ENCODE assay signal across 2 cellular contexts in the genomic region with DNA sequence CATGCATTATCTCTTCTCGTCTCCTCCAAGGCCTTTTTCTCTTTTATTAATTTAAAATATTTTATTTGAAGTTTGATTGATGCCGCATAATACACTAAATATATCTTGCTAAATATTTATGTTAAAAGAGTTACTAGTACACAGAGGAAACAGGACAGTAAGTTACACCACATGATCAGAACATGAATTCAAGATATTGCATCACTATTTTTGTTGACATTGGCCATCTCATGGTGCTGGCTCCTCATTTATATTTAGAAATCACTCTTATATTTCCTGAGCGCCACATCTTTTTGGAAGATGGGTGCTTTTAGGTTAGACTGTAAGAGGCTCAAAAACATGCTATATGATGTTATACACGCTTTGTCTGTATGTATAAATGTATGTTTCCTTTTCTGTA.
TF ChIP-seq lines count a peak whose summit lies in the region.

No MANE protein-coding gene starts in this region.

TF ChIP-seq in IMR-90, 13 proteins besides CTCF, POLR2A, EP300 and RAD21:
- peak; percentile 75 for TF ChIP-seq CEBPB (IDR thresholded peaks at IDR 0.05; ENCODE audit: low read depth, low read length)
- TF ChIP-seq BHLHE40 (IDR thresholded peaks at IDR 0.05; ENCODE audit: low read depth, low read length) = no peak
- TF ChIP-seq MXI1 (IDR thresholded peaks at IDR 0.05; ENCODE audit: borderline replicate concordance, low read depth, low read length) = no peak
- no peak for TF ChIP-seq SMC3 (IDR thresholded peaks at IDR 0.05; ENCODE audit: low read depth, low read length)

TF ChIP-seq in HepG2, 621 proteins besides CTCF, POLR2A, EP300 and RAD21:
- TF ChIP-seq RBM39 (IDR thresholded peaks at IDR 0.05; ENCODE audit: low read depth, low read length, poor library complexity, severe bottlenecking) (no peak), SALL1 (CRISPR knock-in tag; IDR thresholded peaks at IDR 0.05) (no peak), CEBPB (IDR thresholded peaks at IDR 0.05; ENCODE audit: borderline replicate concordance, low read depth, low read length) (peak; percentile 60), ZNF30 (CRISPR knock-in tag; IDR thresholded peaks at IDR 0.05) (no peak), ATF7 (IDR thresholded peaks at IDR 0.05) (peak; percentile 29; the same call in 1 of the 2 replicates), ATF7 (CRISPR knock-in tag; IDR thresholded peaks at IDR 0.05) (no peak)
- TF ChIP-seq, protein P1, sequence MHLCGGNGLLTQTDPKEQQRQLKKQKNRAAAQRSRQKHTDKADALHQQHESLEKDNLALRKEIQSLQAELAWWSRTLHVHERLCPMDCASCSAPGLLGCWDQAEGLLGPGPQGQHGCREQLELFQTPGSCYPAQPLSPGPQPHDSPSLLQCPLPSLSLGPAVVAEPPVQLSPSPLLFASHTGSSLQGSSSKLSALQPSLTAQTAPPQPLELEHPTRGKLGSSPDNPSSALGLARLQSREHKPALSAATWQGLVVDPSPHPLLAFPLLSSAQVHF (CRISPR knock-in tag; IDR thresholded peaks at IDR 0.05) = no peak
